Comparison of ENCODE assay signal across 21 cellular contexts in genomic region chr4:118987959-118988634, GRCh38.
DNase-seq lines count a peak whose midpoint lies in the region; ATAC-seq and TF ChIP-seq lines count a peak whose summit lies in the region.
"Had no signal": no experiment of that assay in that cellular context is flagged by ENCODE, and none has a peak within 500 bp of the region (broad histone marks: within the 10 kb centered on the region; RNA-seq: fewer than 3 reads in every experiment).

No MANE protein-coding gene starts in this region.

- in situ Hi-C loops in gastrocnemius medialis (cut with MboI; ENCODE audit: low sequenced_read_pairs in 4 of 4), result loop anchor here in 3 of 4 donors (5.0 to 25.0 kb wide), 4 partner anchors 39 to 297 kb away; partner anchors contain the start of genes MYOZ2 (in 1 of the 3) and USP53 (in 1 of the 3)

- H3K4me3 ChIP-seq in left ventricle myocardium inferior (no peak overlapping the region), gastrocnemius medialis (peak overlapping the region in 1 of 4 donors; percentile 12)
- H3K4me3 ChIP-seq: lung had no signal

- H3K9me3 ChIP-seq in left ventricle myocardium inferior (replicated peaks) (no peaks in the 10 kb centered on the region), gastrocnemius medialis (no peaks in the 10 kb centered on the region), T-helper 17 cell (ENCODE audit: control insufficient read depth, low read length, poor library complexity, severe bottlenecking) (no peaks in the 10 kb centered on the region)

- intact Hi-C loops in left ventricle myocardium inferior (cut with micrococcal nuclease), result no loop called here
- intact Hi-C loops in left ventricle myocardium superior (cut with micrococcal nuclease), result loop anchor here (10.0 kb wide), 1 partner anchor 47 kb away; no protein-coding TSS in a partner anchor
- intact Hi-C loops in gastrocnemius medialis (cut with DNase I; ENCODE audit: low total_unique reads), result loop anchor here (2.0 to 10.0 kb wide), 4 partner anchors 39 to 467 kb away; no protein-coding TSS in a partner anchor
- intact Hi-C loops in posterior cingulate gyrus (cut with DNase I), result loop anchor here (10.0 kb wide), 1 partner anchor 1057 kb away; no protein-coding TSS in a partner anchor

- peak overlapping the region; percentile 65 for H3K27ac ChIP-seq in left ventricle myocardium inferior (replicated peaks)
- H3K27ac ChIP-seq in foreskin keratinocyte, result peak overlapping the region; percentile 99
- H3K27ac ChIP-seq in gastrocnemius medialis, result peak overlapping the region; percentile 87 to 99 (median 91)
- H3K27ac ChIP-seq: C4-2B had no signal

- DNase-seq in left ventricle myocardium inferior (no peak), left ventricle myocardium superior (no peak), foreskin keratinocyte (no peak), gastrocnemius medialis (no peak), posterior cingulate gyrus (no peak), T-helper 17 cell (no peak)
- DNase-seq in activated naive CD4-positive, alpha-beta T cell treated with anti-CD3 and anti-CD28 coated beads, Interleukin-2, amount 50 U/mL, for 16 hours, result no peak
- DNase-seq: activated CD8-positive, alpha-beta T cell treated with anti-CD3 and anti-CD28 coated beads, Interleukin-2, amount 10 ng/mL, durations not matched to agents 7 days and 5 days; activated naive CD8-positive, alpha-beta T cell treated with anti-CD3 and anti-CD28 coated beads, Interleukin-2, amount 50 U/mL, for 24 hours; activated T-cell treated with anti-CD3 and anti-CD28 coated beads, Interleukin-2, amount 50 U/mL, for 72 hours; DMS153; GOT3; NCI-H1436 treated with DMSO at 0.1 percent for 48 hours; NCI-H345; SHP77; stimulated activated CD4-positive, alpha-beta T cell treated with anti-CD3 and anti-CD28 coated beads, Interleukin-2, amount 100 ng/mL, for 24 hours; T-helper 2 cell had no signal

- H3K4me1 ChIP-seq in left ventricle myocardium inferior (peaks cover 90% of the 10 kb centered on the region), foreskin keratinocyte (peaks cover 27% of the 10 kb centered on the region), gastrocnemius medialis (peaks cover 83 to 87% of the 10 kb centered on the region in 2 donors)

- peaks cover 2% of the 10 kb centered on the region for H3K36me3 Mint-ChIP-seq in T-helper 17 cell (ENCODE audit: low read depth)

- H3K36me3 ChIP-seq in left ventricle myocardium inferior, result no peaks in the 10 kb centered on the region
- H3K36me3 ChIP-seq in gastrocnemius medialis, result no peaks in the 10 kb centered on the region

- peaks cover 11% of the 10 kb centered on the region for H3K4me1 Mint-ChIP-seq in T-helper 17 cell
- H3K4me1 Mint-ChIP-seq: activated naive CD8-positive, alpha-beta T cell treated with anti-CD3 and anti-CD28 coated beads, Interleukin-2, amount 50 U/mL, for 24 hours had no signal

- ATAC-seq in left ventricle myocardium superior, result no peak
- ATAC-seq in foreskin keratinocyte, result no peak
- ATAC-seq in gastrocnemius medialis, result no peak
- ATAC-seq in GM19324 (IDR thresholded peaks at IDR 0.05; ENCODE audit: low FRiP score, unreplicated experiment), result no peak
- ATAC-seq in T-helper 17 cell, result no peak
- ATAC-seq: activated CD8-positive, alpha-beta T cell treated with anti-CD3 and anti-CD28 coated beads, Interleukin-2, amount 10 ng/mL, durations not matched to agents 7 days and 5 days; activated naive CD8-positive, alpha-beta T cell treated with anti-CD3 and anti-CD28 coated beads, Interleukin-2, amount 50 U/mL, for 24 hours; activated T-cell treated with anti-CD3 and anti-CD28 coated beads, Interleukin-2, amount 50 U/mL, for 72 hours had no signal

- H3K27me3 ChIP-seq in left ventricle myocardium inferior (ENCODE audit: low read depth), result no peaks in the 10 kb centered on the region
- no peaks in the 10 kb centered on the region for H3K27me3 ChIP-seq in foreskin keratinocyte
- no peaks in the 10 kb centered on the region for H3K27me3 ChIP-seq in gastrocnemius medialis

- H3K27ac Mint-ChIP-seq in T-helper 17 cell, result no peak overlapping the region
- H3K27ac Mint-ChIP-seq: activated CD8-positive, alpha-beta T cell treated with anti-CD3 and anti-CD28 coated beads, Interleukin-2, amount 10 ng/mL, durations not matched to agents 7 days and 5 days; activated naive CD8-positive, alpha-beta T cell treated with anti-CD3 and anti-CD28 coated beads, Interleukin-2, amount 50 U/mL, for 24 hours; activated T-cell treated with anti-CD3 and anti-CD28 coated beads, Interleukin-2, amount 50 U/mL, for 72 hours; nephron had no signal

- TF ChIP-seq POLR2A in gastrocnemius medialis (IDR thresholded peaks at IDR 0.05), result no peak

- no peak overlapping the region for H3K4me3 Mint-ChIP-seq in T-helper 17 cell
- H3K4me3 Mint-ChIP-seq: activated CD8-positive, alpha-beta T cell treated with anti-CD3 and anti-CD28 coated beads, Interleukin-2, amount 10 ng/mL, durations not matched to agents 7 days and 5 days; activated naive CD8-positive, alpha-beta T cell treated with anti-CD3 and anti-CD28 coated beads, Interleukin-2, amount 50 U/mL, for 24 hours; activated T-cell treated with anti-CD3 and anti-CD28 coated beads, Interleukin-2, amount 50 U/mL, for 72 hours; nephron had no signal

- TF ChIP-seq CTCF in left ventricle myocardium inferior (IDR thresholded peaks at IDR 0.05; ENCODE audit: borderline replicate concordance), result no peak
- TF ChIP-seq CTCF in foreskin keratinocyte (conservative IDR thresholded peaks at IDR 0.05), result no peak
- no peak for TF ChIP-seq CTCF in gastrocnemius medialis (IDR thresholded peaks at IDR 0.05 in 4 of 5, conservative IDR thresholded peaks at IDR 0.05 in 1 of 5)

- peaks cover 24% of the 10 kb centered on the region for H3K27me3 Mint-ChIP-seq in T-helper 17 cell
- H3K27me3 Mint-ChIP-seq: activated naive CD8-positive, alpha-beta T cell treated with anti-CD3 and anti-CD28 coated beads, Interleukin-2, amount 50 U/mL, for 24 hours had no signal
